In genomic region chr22:27670701-27671412, GRCh38 we compare ENCODE assay signal across 10 cellular contexts.
A peak's percentile ranks its signal among the peaks of the same experiment; 100 is the strongest.
DNase-seq lines count a peak whose midpoint lies in the region; ATAC-seq, FAIRE-seq and TF ChIP-seq lines count a peak whose summit lies in the region.
"Had no signal": no experiment of that assay in that cellular context is flagged by ENCODE, and none has a peak within 500 bp of the region (broad histone marks: within the 10 kb centered on the region; RNA-seq: fewer than 3 reads in every experiment).

No MANE protein-coding gene starts in this region.

- peaks cover 18% of the 10 kb centered on the region for H3K4me1 ChIP-seq in RWPE2 (ENCODE audit: insufficient read depth, poor library complexity, severe bottlenecking)
- peaks cover 0 to 5% (median 0%) of the 10 kb centered on the region in 3 donors for H3K4me1 ChIP-seq in pancreas

- H3K27ac ChIP-seq in RWPE2 (ENCODE audit: poor library complexity, severe bottlenecking), result peak overlapping the region; percentile 44
- H3K27ac ChIP-seq in pancreas, result peak overlapping the region; percentile 72 to 80 (median 76)
- H3K27ac ChIP-seq: ovary had no signal

- no peak for TF ChIP-seq CTCF in RWPE2 (IDR thresholded peaks at IDR 0.05; ENCODE audit: poor library complexity, severe bottlenecking)
- TF ChIP-seq CTCF in pancreas (IDR thresholded peaks at IDR 0.05), result no peak

- no peak for FAIRE-seq in pancreas (lab: Jason Lieb, UNC)

- H3K9me3 ChIP-seq in RWPE2 (ENCODE audit: severe bottlenecking), result no peaks in the 10 kb centered on the region
- H3K9me3 ChIP-seq in pancreas, result no peaks in the 10 kb centered on the region
- H3K9me3 ChIP-seq: ovary had no signal

- H3K27me3 ChIP-seq in RWPE2 (ENCODE audit: insufficient read depth, poor library complexity, severe bottlenecking), result no peaks in the 10 kb centered on the region
- no peaks in the 10 kb centered on the region for H3K27me3 ChIP-seq in pancreas
- H3K27me3 ChIP-seq: ovary had no signal

- ATAC-seq in RWPE2 (ENCODE audit: low read depth) (no peak), left ventricle myocardium superior (peak; percentile 62), pancreas (peak; percentile 62 to 86 (median 78)), GM21447 (IDR thresholded peaks at IDR 0.05; ENCODE audit: unreplicated experiment) (no peak), HG03196 (IDR thresholded peaks at IDR 0.05; ENCODE audit: unreplicated experiment) (no peak)

- no peaks in the 10 kb centered on the region for H3K36me3 ChIP-seq in RWPE2 (ENCODE audit: low read depth)
- no peaks in the 10 kb centered on the region for H3K36me3 ChIP-seq in pancreas
- H3K36me3 ChIP-seq: ovary had no signal

- intact Hi-C loops in left ventricle myocardium superior (cut with micrococcal nuclease), result no loop called here
- intact Hi-C loops in pancreas (cut with DNase I), result no loop called here

- H3K4me3 ChIP-seq in RWPE2 (ENCODE audit: severe bottlenecking) (no peak overlapping the region), pancreas (no peak overlapping the region)
- H3K4me3 ChIP-seq: ovary had no signal

- DNase-seq in ELF-1 (ENCODE audit: low read depth, low spot score) (peak; percentile 91), RWPE2 (ENCODE audit: low spot score) (no peak), left ventricle myocardium superior (peak; percentile 77), pancreas (peak; percentile 59 to 88 (median 73)), T-helper 9 cell (no peak), NCI-H2107 treated with DMSO at 0.1 percent for 48 hours (lab: John Stamatoyannopoulos, UW; ENCODE audit: unreplicated experiment) (no peak)
- DNase-seq: NCI-H2171 treated with DMSO at 0.1 percent for 48 hours, ovary had no signal

- WGBS in pancreas, 2 donors, result 23 to 26% methylated on average over 13 to 16 of the region's 16 CpGs

Comparison
In these comparisons a context has a peak if more than half of its experiments do, and no peak if none do; other contexts are left out.
1. DNase-seq: peak in ELF-1 (single experiment), left ventricle myocardium superior (single experiment) and pancreas (6 of 6); none in RWPE2 (single experiment), T-helper 9 cell (single experiment) and NCI-H2107 treated with DMSO at 0.1 percent for 48 hours (single experiment).
2. ATAC-seq: peak in left ventricle myocardium superior (single experiment) and pancreas (4 of 4); none in RWPE2 (single experiment), GM21447 (single experiment) and HG03196 (single experiment).